ENCODE assay signal across 19 cellular contexts in the genomic region with DNA sequence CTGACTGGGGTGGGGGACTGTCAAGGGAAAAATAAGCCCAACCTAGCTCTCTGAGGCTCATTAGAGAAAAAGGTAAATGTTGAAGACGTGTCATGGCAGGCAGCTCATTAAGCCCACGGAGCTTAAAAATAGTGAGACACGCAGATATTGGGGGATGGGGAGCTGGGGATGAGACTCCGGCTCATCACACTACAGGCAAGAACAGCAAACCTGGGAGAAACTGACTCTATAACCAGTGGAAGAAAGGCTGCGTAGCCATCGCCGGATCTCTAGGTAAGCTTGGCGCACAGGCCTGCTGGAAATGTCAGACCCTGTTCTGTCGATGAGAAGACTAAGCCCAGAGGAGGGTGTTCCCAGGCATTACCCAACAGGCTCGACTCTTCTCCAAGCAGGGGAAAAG.
DNase-seq lines count a peak whose midpoint lies in the region; ATAC-seq and TF ChIP-seq lines count a peak whose summit lies in the region.
"Had no signal": no experiment of that assay in that cellular context is flagged by ENCODE, and none has a peak within 500 bp of the region (broad histone marks: within the 10 kb centered on the region; RNA-seq: fewer than 3 reads in every experiment).

No MANE protein-coding gene starts in this region.

- peaks cover 30% of the 10 kb centered on the region for H3K27me3 ChIP-seq in PC-9 (ENCODE audit: insufficient read depth, low read depth)
- H3K27me3 ChIP-seq: BE2C had no signal

- H3K4me1 Mint-ChIP-seq in T-helper 17 cell (peaks cover 32% of the 10 kb centered on the region), chondrocyte (ENCODE audit: low read depth) (no peaks in the 10 kb centered on the region), nephron progenitor cell (peaks cover 16% of the 10 kb centered on the region)

- intact Hi-C loops in PC-9 (cut with micrococcal nuclease; ENCODE audit: unreplicated experiment): no loop called here

- H3K27me3 Mint-ChIP-seq in T-helper 17 cell (peaks cover 31% of the 10 kb centered on the region), chondrocyte (ENCODE audit: low read depth) (peaks cover 49% of the 10 kb centered on the region), nephron progenitor cell (ENCODE audit: low read depth, poor library complexity) (peaks cover 55% of the 10 kb centered on the region)

- no peak overlapping the region for H3K4me2 ChIP-seq in PC-9

- TF ChIP-seq CTCF in chondrocyte (IDR thresholded peaks at IDR 0.05) (no peak), nephron progenitor cell (IDR thresholded peaks at IDR 0.05) (no peak), PC-9 (conservative IDR thresholded peaks at IDR 0.05) (no peak)

- no peak overlapping the region for H3K4me3 ChIP-seq in PC-9

- no TSS peak for BruUV-seq in PC-9 (replicated peaks; lab: Mats Ljungman, UMichigan)

- H4K20me1 ChIP-seq in PC-9 (ENCODE audit: insufficient read depth): no peaks in the 10 kb centered on the region

- H3K27ac ChIP-seq in PC-9: no peak overlapping the region

- DNase-seq in T-helper 17 cell (no peak), chondrocyte (ENCODE audit: low spot score) (peak; percentile 50), nephron progenitor cell (no peak), hypothalamus (lab: John Stamatoyannopoulos, UW) (no peak), PC-9 (no peak), inferior parietal cortex (ENCODE audit: extremely low spot score) (no peak)
- DNase-seq: ACHN; BE2C; CD4-positive, alpha-beta memory T cell; DMS153; DMS79; GDM1; GOT3; H7; HFFc6 had no signal

- peak overlapping the region; percentile 49 for H3K27ac Mint-ChIP-seq in T-helper 17 cell
- H3K27ac Mint-ChIP-seq in chondrocyte (ENCODE audit: unreplicated experiment): no peak overlapping the region
- H3K27ac Mint-ChIP-seq in nephron progenitor cell: peak overlapping the region; percentile 21
- H3K27ac Mint-ChIP-seq: CD4-positive, alpha-beta memory T cell; HFFc6; IgD-negative memory B cell had no signal

- H3K9me3 Mint-ChIP-seq in chondrocyte (ENCODE audit: low read depth) (no peaks in the 10 kb centered on the region), nephron progenitor cell (no peaks in the 10 kb centered on the region)
- H3K9me3 Mint-ChIP-seq: CD4-positive, alpha-beta memory T cell; HFFc6 had no signal

- H3F3A ChIP-seq in PC-9 (ENCODE audit: insufficient read depth, low read depth): no peaks in the 10 kb centered on the region

- CTCF ChIA-PET in PC-9 (lab: Charles Lee): no interaction called here

- H3K4me3 Mint-ChIP-seq in T-helper 17 cell (no peak overlapping the region), chondrocyte (ENCODE audit: unreplicated experiment) (no peak overlapping the region), nephron progenitor cell (no peak overlapping the region)
- H3K4me3 Mint-ChIP-seq: CD4-positive, alpha-beta memory T cell; HFFc6; IgD-negative memory B cell had no signal

- no peak overlapping the region for H2AFZ ChIP-seq in PC-9

- H3K36me3 Mint-ChIP-seq in T-helper 17 cell (ENCODE audit: low read depth): no peaks in the 10 kb centered on the region
- H3K36me3 Mint-ChIP-seq in chondrocyte (ENCODE audit: low read depth): no peaks in the 10 kb centered on the region
- H3K36me3 Mint-ChIP-seq in nephron progenitor cell (ENCODE audit: low read depth): no peaks in the 10 kb centered on the region
- H3K36me3 Mint-ChIP-seq: CD4-positive, alpha-beta memory T cell had no signal

- no peaks in the 10 kb centered on the region for H3K36me3 ChIP-seq in PC-9 (ENCODE audit: low read depth)
- H3K36me3 ChIP-seq: BE2C had no signal

- H3K9me3 ChIP-seq in T-helper 17 cell (ENCODE audit: control insufficient read depth, low read length, poor library complexity, severe bottlenecking) (no peaks in the 10 kb centered on the region), PC-9 (ENCODE audit: insufficient read depth, low read depth) (no peaks in the 10 kb centered on the region)
- H3K9me3 ChIP-seq: BE2C had no signal

- POLR2A ChIA-PET in PC-9 (lab: Charles Lee; ENCODE audit: unreplicated experiment): no interaction called here

- no peaks in the 10 kb centered on the region for H3K79me2 ChIP-seq in PC-9 (ENCODE audit: low read depth)

- H3K4me1 ChIP-seq in PC-9 (replicated peaks; ENCODE audit: insufficient read depth): no peaks in the 10 kb centered on the region
- H3K4me1 ChIP-seq: BE2C had no signal

- no peaks in the 10 kb centered on the region for H3K9me2 ChIP-seq in PC-9 (ENCODE audit: insufficient read depth)

- ATAC-seq in T-helper 17 cell (no peak), GM19035 (IDR thresholded peaks at IDR 0.05; ENCODE audit: unreplicated experiment) (no peak)
- ATAC-seq: HCT116, HepG2 had no signal
